Comparison of ENCODE assay signal across 1 cellular context in the genomic region with DNA sequence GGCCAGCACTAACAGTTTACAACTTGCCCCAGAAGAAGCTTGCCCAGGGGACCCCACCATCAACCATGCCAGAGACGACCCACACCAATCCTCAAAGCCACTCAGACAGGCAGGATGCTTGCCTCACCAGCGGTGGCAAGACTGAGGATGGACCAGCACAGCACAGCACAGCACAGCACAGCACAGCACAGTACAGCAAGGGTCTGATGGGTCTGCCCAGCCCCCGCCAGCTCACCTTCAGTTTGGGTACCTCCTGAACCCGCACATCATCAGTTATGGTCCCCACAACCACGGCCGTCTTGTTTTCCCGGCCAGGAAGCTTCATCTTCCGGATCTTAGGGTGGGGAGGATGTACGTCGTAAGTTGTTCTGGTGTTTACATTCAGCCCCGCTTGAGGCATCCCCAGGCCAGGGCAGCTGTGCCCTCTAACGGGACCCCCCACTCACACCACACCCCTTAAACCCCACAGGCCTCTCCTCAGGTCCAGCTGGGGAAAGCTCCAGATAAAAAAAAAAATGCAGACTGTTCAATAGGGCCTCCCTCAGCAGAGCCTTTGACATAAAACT.
TF ChIP-seq lines count a peak whose summit lies in the region.

No MANE protein-coding gene starts in this region.

TF ChIP-seq in neural cell, 6 proteins besides CTCF, POLR2A, EP300 and RAD21 (continued from another document):
- TF ChIP-seq, protein P1, sequence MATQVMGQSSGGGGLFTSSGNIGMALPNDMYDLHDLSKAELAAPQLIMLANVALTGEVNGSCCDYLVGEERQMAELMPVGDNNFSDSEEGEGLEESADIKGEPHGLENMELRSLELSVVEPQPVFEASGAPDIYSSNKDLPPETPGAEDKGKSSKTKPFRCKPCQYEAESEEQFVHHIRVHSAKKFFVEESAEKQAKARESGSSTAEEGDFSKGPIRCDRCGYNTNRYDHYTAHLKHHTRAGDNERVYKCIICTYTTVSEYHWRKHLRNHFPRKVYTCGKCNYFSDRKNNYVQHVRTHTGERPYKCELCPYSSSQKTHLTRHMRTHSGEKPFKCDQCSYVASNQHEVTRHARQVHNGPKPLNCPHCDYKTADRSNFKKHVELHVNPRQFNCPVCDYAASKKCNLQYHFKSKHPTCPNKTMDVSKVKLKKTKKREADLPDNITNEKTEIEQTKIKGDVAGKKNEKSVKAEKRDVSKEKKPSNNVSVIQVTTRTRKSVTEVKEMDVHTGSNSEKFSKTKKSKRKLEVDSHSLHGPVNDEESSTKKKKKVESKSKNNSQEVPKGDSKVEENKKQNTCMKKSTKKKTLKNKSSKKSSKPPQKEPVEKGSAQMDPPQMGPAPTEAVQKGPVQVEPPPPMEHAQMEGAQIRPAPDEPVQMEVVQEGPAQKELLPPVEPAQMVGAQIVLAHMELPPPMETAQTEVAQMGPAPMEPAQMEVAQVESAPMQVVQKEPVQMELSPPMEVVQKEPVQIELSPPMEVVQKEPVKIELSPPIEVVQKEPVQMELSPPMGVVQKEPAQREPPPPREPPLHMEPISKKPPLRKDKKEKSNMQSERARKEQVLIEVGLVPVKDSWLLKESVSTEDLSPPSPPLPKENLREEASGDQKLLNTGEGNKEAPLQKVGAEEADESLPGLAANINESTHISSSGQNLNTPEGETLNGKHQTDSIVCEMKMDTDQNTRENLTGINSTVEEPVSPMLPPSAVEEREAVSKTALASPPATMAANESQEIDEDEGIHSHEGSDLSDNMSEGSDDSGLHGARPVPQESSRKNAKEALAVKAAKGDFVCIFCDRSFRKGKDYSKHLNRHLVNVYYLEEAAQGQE (IDR thresholded peaks at IDR 0.05; ENCODE audit: borderline replicate concordance): no peak
- TF ChIP-seq TAF1 (IDR thresholded peaks at IDR 0.05; ENCODE audit: low read depth): no peak
- no peak for TF ChIP-seq POLR2AphosphoS5 (IDR thresholded peaks at IDR 0.05)
- TF ChIP-seq EZH2 (IDR thresholded peaks at IDR 0.05; ENCODE audit: borderline replicate concordance, insufficient read depth, low read length, poor library complexity, severe bottlenecking): no peak
- TF ChIP-seq SMC3 (conservative IDR thresholded peaks at IDR 0.05; ENCODE audit: poor library complexity): no peak
